In genomic region chr18:46088501-46088900, GRCh38 we compare ENCODE assay signal across 7 cellular contexts. TPM values are rescaled to one million over a fixed set of nuclear protein-coding genes. Genes with fewer than 3 reads are reported as not detected.
DNase-seq lines count a peak whose midpoint lies in the region; FAIRE-seq and TF ChIP-seq lines count a peak whose summit lies in the region.
"Not testable (repeated sequence)": the region's sequence is repeated elsewhere in the genome, so short reads cannot be mapped to it uniquely, and the experiment has no call there.

No MANE protein-coding gene starts in this region.

- not testable (repeated sequence) for H4K20me1 ChIP-seq in neural progenitor cell (ENCODE audit: low read depth)

- not testable (repeated sequence) for H3F3A ChIP-seq in neural progenitor cell (ENCODE audit: low read depth)

- WGBS in endodermal cell (ENCODE audit: insufficient coverage in 1 of 2, insufficient read length in 1 of 2), 2 experiments = 46 to 80% methylated on average over 3 to 7 of the region's 8 CpGs

- not testable (repeated sequence) for H3K27me3 ChIP-seq in WERI-Rb-1 (ENCODE audit: insufficient read depth, low read depth, severe bottlenecking); endodermal cell (ENCODE audit: control insufficient read depth, insufficient read depth, low read length, poor library complexity, severe bottlenecking); neural progenitor cell

- H3K36me3 Mint-ChIP-seq in activated naive CD8-positive, alpha-beta T cell treated with anti-CD3 and anti-CD28 coated beads for 36 hours = peaks cover 63% of the 10 kb centered on the region
- H3K36me3 Mint-ChIP-seq in endodermal cell (ENCODE audit: low read depth) = peaks cover 97% of the 10 kb centered on the region
- H3K36me3 Mint-ChIP-seq in neural progenitor cell = peaks cover 65% of the 10 kb centered on the region

- TF ChIP-seq CTCF in D721Med (IDR thresholded peaks at IDR 0.05; ENCODE audit: insufficient read depth, missing control alignments); WERI-Rb-1 (IDR thresholded peaks at IDR 0.05; ENCODE audit: low read depth, low read length); endodermal cell (conservative IDR thresholded peaks at IDR 0.05); neural progenitor cell (IDR thresholded peaks at IDR 0.05): not testable (repeated sequence)

- not testable (repeated sequence) for H2AFZ ChIP-seq in neural progenitor cell (replicated peaks)

- H3K9ac ChIP-seq in endodermal cell (ENCODE audit: extremely low read depth, low read length, poor library complexity, severe bottlenecking) = peak overlapping the region; percentile 58
- not testable (repeated sequence) for H3K9ac ChIP-seq in neural progenitor cell

- H3K36me3 ChIP-seq in WERI-Rb-1 (peaks cover 97% of the 10 kb centered on the region), endodermal cell (ENCODE audit: control insufficient read depth, insufficient read depth, low read length) (peaks cover 92% of the 10 kb centered on the region), neural progenitor cell (peaks cover 68% of the 10 kb centered on the region)

- H3K27me3 Mint-ChIP-seq in activated naive CD8-positive, alpha-beta T cell treated with anti-CD3 and anti-CD28 coated beads for 36 hours; endodermal cell (ENCODE audit: insufficient read depth); neural progenitor cell (ENCODE audit: insufficient read depth, low read depth): not testable (repeated sequence)

- DNase-seq in D721Med (ENCODE audit: insufficient read length, low spot score); activated naive CD8-positive, alpha-beta T cell treated with anti-CD3 and anti-CD28 coated beads for 36 hours: not testable (repeated sequence)
- DNase-seq in NCI-H524 treated with DMSO at 0.1 percent for 48 hours (lab: John Stamatoyannopoulos, UW) (peak; percentile 42), WERI-Rb-1 (peak; percentile 91), endodermal cell (peak; percentile 71), iris pigment epithelial cell (ENCODE audit: low read depth) (peak; percentile 76), neural progenitor cell (ENCODE audit: low spot score) (peak; percentile 4)

- peaks cover 19% of the 10 kb centered on the region for H3K4me1 Mint-ChIP-seq in activated naive CD8-positive, alpha-beta T cell treated with anti-CD3 and anti-CD28 coated beads for 36 hours
- peaks cover 26% of the 10 kb centered on the region for H3K4me1 Mint-ChIP-seq in endodermal cell
- H3K4me1 Mint-ChIP-seq in neural progenitor cell = not testable (repeated sequence)

- H3K4me2 ChIP-seq in neural progenitor cell = not testable (repeated sequence)

- not testable (repeated sequence) for H3K9me3 Mint-ChIP-seq in activated naive CD8-positive, alpha-beta T cell treated with anti-CD3 and anti-CD28 coated beads for 36 hours
- H3K9me3 Mint-ChIP-seq in endodermal cell (peaks cover 24% of the 10 kb centered on the region), neural progenitor cell (peaks cover 21% of the 10 kb centered on the region)

- H3K4me3 ChIP-seq in WERI-Rb-1 (ENCODE audit: low read depth, low read length) (peak overlapping the region; percentile 6; the same call in 1 of the 2 replicates), endodermal cell (ENCODE audit: low read length) (peak overlapping the region; percentile 19)
- not testable (repeated sequence) for H3K4me3 ChIP-seq in neural progenitor cell

- H3K27ac Mint-ChIP-seq in activated naive CD8-positive, alpha-beta T cell treated with anti-CD3 and anti-CD28 coated beads for 36 hours = peak overlapping the region; percentile 25
- peak overlapping the region; percentile 94 for H3K27ac Mint-ChIP-seq in endodermal cell
- not testable (repeated sequence) for H3K27ac Mint-ChIP-seq in neural progenitor cell

- FAIRE-seq in D721Med (lab: Jason Lieb, UNC) = peak; percentile 93

- not testable (repeated sequence) for H3K9me3 ChIP-seq in WERI-Rb-1 (ENCODE audit: severe bottlenecking); neural progenitor cell (ENCODE audit: low read depth)
- H3K9me3 ChIP-seq in endodermal cell (ENCODE audit: control insufficient read depth, low read length) = peaks cover 28% of the 10 kb centered on the region

- H3K27ac ChIP-seq in WERI-Rb-1 = peak overlapping the region; percentile 74
- not testable (repeated sequence) for H3K27ac ChIP-seq in endodermal cell (ENCODE audit: low read depth, low read length); neural progenitor cell

- peaks cover 48% of the 10 kb centered on the region for H3K79me2 ChIP-seq in neural progenitor cell (ENCODE audit: low read depth)

- H3K4me1 ChIP-seq in endodermal cell (ENCODE audit: control insufficient read depth, insufficient read depth, low read length); neural progenitor cell: not testable (repeated sequence)

- H3K4me3 Mint-ChIP-seq in activated naive CD8-positive, alpha-beta T cell treated with anti-CD3 and anti-CD28 coated beads for 36 hours; neural progenitor cell: not testable (repeated sequence)
- H3K4me3 Mint-ChIP-seq in endodermal cell = peak overlapping the region; percentile 28

RNA-seq across cellular contexts. Expression of gene ATP5F1A, which starts 9.6 kb away (rescaled TPM):
- total RNA-seq in activated naive CD8-positive, alpha-beta T cell treated with anti-CD3 and anti-CD28 coated beads for 36 hours = 100 to 1,000 TPM; 519 to 526 TPM
- total RNA-seq in endodermal cell (100 to 1,000 TPM; 608 to 706 TPM), neural progenitor cell (ENCODE audit: low replicate concordance) (1,034 and 1,141 TPM in 2 replicates)
- polyA plus RNA-seq in endodermal cell (2013, experiment 1 of 2) = 609 TPM
- polyA plus RNA-seq in endodermal cell (2013, experiment 2 of 2) = 550 TPM

RNA-seq across cellular contexts. Expression of gene HAUS1, which starts 15.7 kb away (rescaled TPM):
- total RNA-seq in activated naive CD8-positive, alpha-beta T cell treated with anti-CD3 and anti-CD28 coated beads for 36 hours = 10 to 100 TPM; 61.1 to 66.3 TPM
- total RNA-seq in endodermal cell = 100 to 1,000 TPM in 1 of 2 donors, 10 to 100 TPM in 1; 80.1 to 130 TPM
- polyA plus RNA-seq in endodermal cell (2013, experiment 1 of 2) = 110 TPM
- 113 TPM for polyA plus RNA-seq in endodermal cell (2013, experiment 2 of 2)
- total RNA-seq in neural progenitor cell (ENCODE audit: low replicate concordance) = 141 and 201 TPM in 2 replicates

RNA-seq across cellular contexts. Expression of gene PSTPIP2, which starts 16.4 kb away (rescaled TPM):
- total RNA-seq in activated naive CD8-positive, alpha-beta T cell treated with anti-CD3 and anti-CD28 coated beads for 36 hours = 10 to 100 TPM; 21.6 to 22.0 TPM
- total RNA-seq in endodermal cell (10 to 100 TPM; 10.6 to 10.8 TPM), neural progenitor cell (ENCODE audit: low replicate concordance) (4.3 and 6.2 TPM in 2 replicates)
- 6.3 TPM for polyA plus RNA-seq in endodermal cell (2013, experiment 1 of 2)
- polyA plus RNA-seq in endodermal cell (2013, experiment 2 of 2) = 6.2 TPM
